Comparison of ENCODE assay signal across 21 cellular contexts in the genomic region with DNA sequence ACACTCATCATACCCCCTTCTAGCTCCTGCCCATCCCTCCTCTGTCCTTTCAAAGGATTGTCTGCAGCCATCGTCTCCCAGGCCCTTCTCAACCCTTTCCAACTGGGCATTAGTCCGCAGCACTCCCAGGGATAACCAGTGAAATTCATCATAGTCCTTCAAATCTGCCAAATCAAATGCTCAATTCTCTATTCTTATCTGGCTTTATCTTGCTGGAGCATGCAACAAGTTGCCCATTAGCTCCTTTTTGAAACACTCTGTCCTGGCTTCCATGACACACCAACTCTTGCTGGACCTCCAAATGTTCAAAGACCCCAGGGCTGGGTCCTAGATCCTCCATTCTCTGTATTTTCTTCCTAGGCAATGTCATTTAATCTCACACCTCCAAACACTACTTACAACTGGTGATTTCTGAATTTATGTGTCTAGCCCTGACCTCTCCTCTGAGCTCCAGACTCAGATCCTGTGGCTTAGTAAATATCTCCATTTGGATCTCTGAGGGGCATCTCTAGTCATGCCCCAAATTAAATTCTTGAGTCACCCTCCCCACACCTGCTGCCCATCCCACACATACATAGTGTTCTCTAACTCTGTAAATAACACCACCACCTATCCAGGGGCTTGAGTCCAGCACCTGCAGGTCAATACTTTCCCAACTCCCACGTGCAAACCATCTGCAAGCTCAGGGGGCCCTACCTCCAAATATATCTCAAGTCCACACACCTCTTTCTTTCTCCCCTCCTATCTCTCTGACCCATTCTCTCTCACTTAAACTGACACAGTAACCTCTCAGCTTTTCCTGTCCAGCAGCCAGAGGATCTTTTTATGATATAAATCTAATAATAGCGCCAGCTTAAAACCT.
"Had no signal": no experiment of that assay in that cellular context is flagged by ENCODE, and none has a peak within 500 bp of the region (broad histone marks: within the 10 kb centered on the region; RNA-seq: fewer than 3 reads in every experiment).

No MANE protein-coding gene starts in this region.

- H3K9me3 ChIP-seq: esophagus muscularis mucosa, heart right ventricle, thoracic aorta, upper lobe of left lung had no signal

- H3K27ac ChIP-seq: brain microvascular endothelial cell, esophagus muscularis mucosa, heart right ventricle, thoracic aorta, upper lobe of left lung had no signal

- H3K9me3 Mint-ChIP-seq: activated CD4-positive, alpha-beta T cell treated with anti-CD3 and anti-CD28 coated beads, Interleukin-2, amount 10 ng/mL, durations not matched to agents 7 days and 5 days; dendritic cell treated with granulocyte-macrophage colony-stimulating factor and Interleukin-4, amounts not matched to agents 40 ng/mL and 50 ng/mL, for 4 days; nephron progenitor cell; stimulated activated effector memory CD8-positive, alpha-beta T cell treated with anti-CD3 and anti-CD28 coated beads, Interleukin-12 subunit alpha, Interleukin-12 subunit beta, amount 100 ng/mL, for 72 hours; T-helper 1 cell treated with Interleukin-12 subunit alpha and Interleukin-12 subunit beta and Interleukin-4 antibody, amounts not matched to agents 30 μg/mL and 1 μg/mL, for 36 hours had no signal

- H3K36me3 ChIP-seq: brain microvascular endothelial cell, esophagus muscularis mucosa, heart right ventricle, thoracic aorta, upper lobe of left lung had no signal

- H3K27ac Mint-ChIP-seq: activated CD4-positive, alpha-beta T cell treated with anti-CD3 and anti-CD28 coated beads, Interleukin-2, amount 10 ng/mL, durations not matched to agents 7 days and 5 days; dendritic cell treated with granulocyte-macrophage colony-stimulating factor and Interleukin-4, amounts not matched to agents 40 ng/mL and 50 ng/mL, for 4 days; stimulated activated effector memory CD8-positive, alpha-beta T cell treated with anti-CD3 and anti-CD28 coated beads, Interleukin-12 subunit alpha, Interleukin-12 subunit beta, amount 100 ng/mL, for 72 hours; T-helper 1 cell treated with Interleukin-12 subunit alpha and Interleukin-12 subunit beta and Interleukin-4 antibody, amounts not matched to agents 30 μg/mL and 1 μg/mL, for 36 hours had no signal

- H3K4me3 Mint-ChIP-seq: activated CD4-positive, alpha-beta T cell treated with anti-CD3 and anti-CD28 coated beads, Interleukin-2, amount 10 ng/mL, durations not matched to agents 7 days and 5 days; dendritic cell treated with granulocyte-macrophage colony-stimulating factor and Interleukin-4, amounts not matched to agents 40 ng/mL and 50 ng/mL, for 4 days; nephron progenitor cell; stimulated activated effector memory CD8-positive, alpha-beta T cell treated with anti-CD3 and anti-CD28 coated beads, Interleukin-12 subunit alpha, Interleukin-12 subunit beta, amount 100 ng/mL, for 72 hours; T-helper 1 cell treated with Interleukin-12 subunit alpha and Interleukin-12 subunit beta and Interleukin-4 antibody, amounts not matched to agents 30 μg/mL and 1 μg/mL, for 36 hours had no signal

- H3K4me1 ChIP-seq: upper lobe of left lung had no signal

- H3K27me3 ChIP-seq: heart right ventricle, upper lobe of left lung had no signal

- DNase-seq: activated CD4-positive, alpha-beta T cell treated with anti-CD3 and anti-CD28 coated beads, Interleukin-2, amount 10 ng/mL, durations not matched to agents 7 days and 5 days; activated CD8-positive, alpha-beta memory T cell treated with anti-CD3 and anti-CD28 coated beads, Interleukin-2, amount 50 U/mL, for 4 hours; activated effector memory CD4-positive, alpha-beta T cell treated with anti-CD3 and anti-CD28 coated beads, Interleukin-2, amount 50 U/mL, for 16 hours; activated naive CD4-positive, alpha-beta T cell treated with anti-CD3 and anti-CD28 coated beads, Interleukin-2, amount 50 U/mL, for 16 hours; activated T-cell treated with anti-CD3 and anti-CD28 coated beads, Interleukin-2, amount 50 U/mL, for 48 hours; aorta; brain microvascular endothelial cell; effector CD8-positive, alpha-beta T cell; heart right ventricle; nephron progenitor cell; occipital lobe; right cardiac atrium; stimulated activated CD4-positive, alpha-beta T cell treated with anti-CD3 and anti-CD28 coated beads, Interleukin-4, amount 100 ng/mL, for 1 hour; upper lobe of left lung had no signal

- ATAC-seq: activated CD4-positive, CD25-positive, alpha-beta regulatory T cell treated with anti-CD3 and anti-CD28 coated beads, Interleukin-2, amount 50 U/mL, for 24 hours; stimulated activated effector memory CD8-positive, alpha-beta T cell treated with anti-CD3 and anti-CD28 coated beads, Interleukin-12 subunit alpha, Interleukin-12 subunit beta, amount 100 ng/mL, for 72 hours had no signal

- H3K36me3 Mint-ChIP-seq: stimulated activated effector memory CD8-positive, alpha-beta T cell treated with anti-CD3 and anti-CD28 coated beads, Interleukin-12 subunit alpha, Interleukin-12 subunit beta, amount 100 ng/mL, for 72 hours had no signal

- H3K4me3 ChIP-seq: esophagus muscularis mucosa, heart right ventricle, smooth muscle cell, thoracic aorta, upper lobe of left lung had no signal

- H3K4me2 ChIP-seq: smooth muscle cell had no signal
